In the genomic region with DNA sequence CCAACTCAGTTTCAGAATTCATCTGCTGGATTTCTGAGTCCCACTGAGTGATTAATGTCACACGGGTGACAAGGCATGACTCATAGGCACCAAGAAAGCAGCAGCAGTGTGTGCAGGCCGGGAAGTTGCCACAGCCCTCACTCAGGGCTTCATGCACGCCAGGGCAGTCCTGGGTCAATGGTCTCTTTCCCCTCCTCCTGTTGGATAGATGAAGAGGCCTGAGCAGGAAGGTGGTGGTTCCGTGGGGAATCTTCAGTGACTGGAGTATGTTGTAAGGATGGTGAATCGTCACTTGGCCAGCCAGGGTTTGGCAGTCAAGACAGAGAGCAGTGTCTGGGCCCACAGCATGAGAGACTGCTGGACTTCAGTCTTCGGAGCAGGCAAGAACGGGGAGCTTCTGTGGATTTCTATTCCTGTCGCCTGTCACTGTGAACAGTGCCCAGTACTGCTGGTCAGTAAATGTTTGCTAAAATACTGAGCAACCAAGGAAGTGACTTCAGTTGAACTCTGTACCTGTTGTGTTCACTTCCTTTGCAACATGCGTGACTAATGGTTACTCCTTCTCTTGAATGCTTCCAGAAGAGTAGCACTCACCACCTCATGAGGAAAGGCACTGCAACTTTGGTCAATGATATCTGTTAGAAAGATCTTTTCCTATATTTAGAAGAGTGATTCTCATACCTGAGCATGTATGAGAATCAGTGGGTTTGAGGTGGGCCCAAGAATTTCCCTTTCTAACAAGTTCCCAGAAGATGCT, we compare ENCODE assay signal across 1 cellular context.
TF ChIP-seq lines count a peak whose summit lies in the region.

No MANE protein-coding gene starts in this region.

TF ChIP-seq in K562, 482 proteins besides CTCF, POLR2A, EP300 and RAD21 (continued from another document and continues in another):
- TF ChIP-seq, protein P1, sequence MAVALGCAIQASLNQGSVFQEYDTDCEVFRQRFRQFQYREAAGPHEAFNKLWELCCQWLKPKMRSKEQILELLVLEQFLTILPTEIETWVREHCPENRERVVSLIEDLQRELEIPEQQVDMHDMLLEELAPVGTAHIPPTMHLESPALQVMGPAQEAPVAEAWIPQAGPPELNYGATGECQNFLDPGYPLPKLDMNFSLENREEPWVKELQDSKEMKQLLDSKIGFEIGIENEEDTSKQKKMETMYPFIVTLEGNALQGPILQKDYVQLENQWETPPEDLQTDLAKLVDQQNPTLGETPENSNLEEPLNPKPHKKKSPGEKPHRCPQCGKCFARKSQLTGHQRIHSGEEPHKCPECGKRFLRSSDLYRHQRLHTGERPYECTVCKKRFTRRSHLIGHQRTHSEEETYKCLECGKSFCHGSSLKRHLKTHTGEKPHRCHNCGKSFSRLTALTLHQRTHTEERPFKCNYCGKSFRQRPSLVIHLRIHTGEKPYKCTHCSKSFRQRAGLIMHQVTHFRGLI (CRISPR knock-in tag; IDR thresholded peaks at IDR 0.05) = no peak
- TF ChIP-seq GTF2E2 (tag; IDR thresholded peaks at IDR 0.05) (peak; percentile 79), PHF21A (IDR thresholded peaks at IDR 0.05; ENCODE audit: borderline replicate concordance, low read depth) (no peak), ZNF431 (CRISPR knock-in tag; IDR thresholded peaks at IDR 0.05) (no peak), ZNF551 (CRISPR knock-in tag; IDR thresholded peaks at IDR 0.05) (no peak), CSDE1 (IDR thresholded peaks at IDR 0.05) (0 out of 4 replicates have a peak, but pooled peaks of 1 of the 2 experiments have one; percentile 7), XRCC4 (IDR thresholded peaks at IDR 0.05; ENCODE audit: extremely low read depth, insufficient read depth, insufficient read length) (no peak), MCM3 (IDR thresholded peaks at IDR 0.05) (no peak), ZC3H8 (IDR thresholded peaks at IDR 0.05) (no peak), POLR2H (tag; IDR thresholded peaks at IDR 0.05; ENCODE audit: low read depth) (peak; percentile 72), C11orf30 (IDR thresholded peaks at IDR 0.05; ENCODE audit: low read depth) (peak; percentile 78), DIDO1 (tag; IDR thresholded peaks at IDR 0.05; ENCODE audit: low read depth) (no peak), NBN (IDR thresholded peaks at IDR 0.05; ENCODE audit: low read depth) (peak; percentile 53; the same call in 1 of the 2 replicates), NR4A1 (CRISPR knock-in tag; IDR thresholded peaks at IDR 0.05) (no peak), NR4A1 (tag; IDR thresholded peaks at IDR 0.05) (peak; percentile 57; the same call in 1 of the 2 replicates), TOE1 (IDR thresholded peaks at IDR 0.05; ENCODE audit: borderline replicate concordance) (peak; percentile 52; the same call in 1 of the 2 replicates), TOE1 (CRISPR knock-in tag; IDR thresholded peaks at IDR 0.05; ENCODE audit: borderline replicate concordance, low read depth) (no peak), SMAD2 (IDR thresholded peaks at IDR 0.05; ENCODE audit: low read depth, low read length) (no peak), TEAD1 (CRISPR knock-in tag; IDR thresholded peaks at IDR 0.05) (peak in 1 of 2 experiments; percentile 73; a peak in 1 of 4 replicates), ZNF77 (CRISPR knock-in tag; IDR thresholded peaks at IDR 0.05) (no peak), PHF8 (IDR thresholded peaks at IDR 0.05; ENCODE audit: borderline replicate concordance, low read length) (peak; percentile 54; the same call in 1 of the 2 replicates), ATF7 (IDR thresholded peaks at IDR 0.05) (peak; percentile 89), ZSCAN29 (IDR thresholded peaks at IDR 0.05) (no peak), FOSL1 (tag; conservative IDR thresholded peaks at IDR 0.05) (peak; percentile 99), RFX1 (IDR thresholded peaks at IDR 0.05) (no peak; the same call in 1 of the 2 replicates), NFXL1 (CRISPR knock-in tag; IDR thresholded peaks at IDR 0.05) (no peak; the same call in 1 of the 2 replicates), CBX2 (IDR thresholded peaks at IDR 0.05; ENCODE audit: insufficient read depth, low read length, poor library complexity, severe bottlenecking) (no peak), MECOM (CRISPR knock-in tag; IDR thresholded peaks at IDR 0.05) (0 out of 2 replicates have a peak, but pooled peaks have one; percentile 62), ZNF766 (CRISPR knock-in tag; conservative IDR thresholded peaks at IDR 0.05) (0 out of 2 replicates have a peak, but pooled peaks have one; percentile 9), ERF (CRISPR knock-in tag; IDR thresholded peaks at IDR 0.05) (no peak), TBL1XR1 (IDR thresholded peaks at IDR 0.05; ENCODE audit: low read length in 2 of 2) (peak in 1 of 2 experiments; percentile 69; a peak in 2 of 4 replicates), HNRNPK (IDR thresholded peaks at IDR 0.05; ENCODE audit: low read depth, low read length, poor library complexity, severe bottlenecking) (no peak), ZNF583 (CRISPR knock-in tag; IDR thresholded peaks at IDR 0.05) (peak; percentile 43; the same call in 1 of the 2 replicates), ZNF197 (CRISPR knock-in tag; IDR thresholded peaks at IDR 0.05; ENCODE audit: low read depth) (peak; percentile 54; the same call in 1 of the 2 replicates), NFRKB (IDR thresholded peaks at IDR 0.05; ENCODE audit: low read depth) (peak; percentile 91), YY1 (IDR thresholded peaks at IDR 0.05; ENCODE audit: borderline replicate concordance in 1 of 3, control insufficient read depth in 1 of 3, extremely low read depth in 1 of 3, insufficient read depth in 3 of 3, insufficient read length in 1 of 3, insufficient replicate concordance in 2 of 3, low read depth in 1 of 3, low read length in 2 of 3) (peak in 2 of 3 experiments; percentile 32 to 71), CBFA2T3 (IDR thresholded peaks at IDR 0.05) (peak; percentile 81)
- TF ChIP-seq, protein P2, sequence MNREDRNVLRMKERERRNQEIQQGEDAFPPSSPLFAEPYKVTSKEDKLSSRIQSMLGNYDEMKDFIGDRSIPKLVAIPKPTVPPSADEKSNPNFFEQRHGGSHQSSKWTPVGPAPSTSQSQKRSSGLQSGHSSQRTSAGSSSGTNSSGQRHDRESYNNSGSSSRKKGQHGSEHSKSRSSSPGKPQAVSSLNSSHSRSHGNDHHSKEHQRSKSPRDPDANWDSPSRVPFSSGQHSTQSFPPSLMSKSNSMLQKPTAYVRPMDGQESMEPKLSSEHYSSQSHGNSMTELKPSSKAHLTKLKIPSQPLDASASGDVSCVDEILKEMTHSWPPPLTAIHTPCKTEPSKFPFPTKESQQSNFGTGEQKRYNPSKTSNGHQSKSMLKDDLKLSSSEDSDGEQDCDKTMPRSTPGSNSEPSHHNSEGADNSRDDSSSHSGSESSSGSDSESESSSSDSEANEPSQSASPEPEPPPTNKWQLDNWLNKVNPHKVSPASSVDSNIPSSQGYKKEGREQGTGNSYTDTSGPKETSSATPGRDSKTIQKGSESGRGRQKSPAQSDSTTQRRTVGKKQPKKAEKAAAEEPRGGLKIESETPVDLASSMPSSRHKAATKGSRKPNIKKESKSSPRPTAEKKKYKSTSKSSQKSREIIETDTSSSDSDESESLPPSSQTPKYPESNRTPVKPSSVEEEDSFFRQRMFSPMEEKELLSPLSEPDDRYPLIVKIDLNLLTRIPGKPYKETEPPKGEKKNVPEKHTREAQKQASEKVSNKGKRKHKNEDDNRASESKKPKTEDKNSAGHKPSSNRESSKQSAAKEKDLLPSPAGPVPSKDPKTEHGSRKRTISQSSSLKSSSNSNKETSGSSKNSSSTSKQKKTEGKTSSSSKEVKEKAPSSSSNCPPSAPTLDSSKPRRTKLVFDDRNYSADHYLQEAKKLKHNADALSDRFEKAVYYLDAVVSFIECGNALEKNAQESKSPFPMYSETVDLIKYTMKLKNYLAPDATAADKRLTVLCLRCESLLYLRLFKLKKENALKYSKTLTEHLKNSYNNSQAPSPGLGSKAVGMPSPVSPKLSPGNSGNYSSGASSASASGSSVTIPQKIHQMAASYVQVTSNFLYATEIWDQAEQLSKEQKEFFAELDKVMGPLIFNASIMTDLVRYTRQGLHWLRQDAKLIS (CRISPR knock-in tag; IDR thresholded peaks at IDR 0.05) = 0 out of 2 replicates have a peak, but pooled peaks have one; percentile 36
- TF ChIP-seq, protein P3, sequence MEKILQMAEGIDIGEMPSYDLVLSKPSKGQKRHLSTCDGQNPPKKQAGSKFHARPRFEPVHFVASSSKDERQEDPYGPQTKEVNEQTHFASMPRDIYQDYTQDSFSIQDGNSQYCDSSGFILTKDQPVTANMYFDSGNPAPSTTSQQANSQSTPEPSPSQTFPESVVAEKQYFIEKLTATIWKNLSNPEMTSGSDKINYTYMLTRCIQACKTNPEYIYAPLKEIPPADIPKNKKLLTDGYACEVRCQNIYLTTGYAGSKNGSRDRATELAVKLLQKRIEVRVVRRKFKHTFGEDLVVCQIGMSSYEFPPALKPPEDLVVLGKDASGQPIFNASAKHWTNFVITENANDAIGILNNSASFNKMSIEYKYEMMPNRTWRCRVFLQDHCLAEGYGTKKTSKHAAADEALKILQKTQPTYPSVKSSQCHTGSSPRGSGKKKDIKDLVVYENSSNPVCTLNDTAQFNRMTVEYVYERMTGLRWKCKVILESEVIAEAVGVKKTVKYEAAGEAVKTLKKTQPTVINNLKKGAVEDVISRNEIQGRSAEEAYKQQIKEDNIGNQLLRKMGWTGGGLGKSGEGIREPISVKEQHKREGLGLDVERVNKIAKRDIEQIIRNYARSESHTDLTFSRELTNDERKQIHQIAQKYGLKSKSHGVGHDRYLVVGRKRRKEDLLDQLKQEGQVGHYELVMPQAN (IDR thresholded peaks at IDR 0.05; ENCODE audit: borderline replicate concordance) = peak; percentile 30; the same call in 1 of the 2 replicates
- TF ChIP-seq, protein P4, sequence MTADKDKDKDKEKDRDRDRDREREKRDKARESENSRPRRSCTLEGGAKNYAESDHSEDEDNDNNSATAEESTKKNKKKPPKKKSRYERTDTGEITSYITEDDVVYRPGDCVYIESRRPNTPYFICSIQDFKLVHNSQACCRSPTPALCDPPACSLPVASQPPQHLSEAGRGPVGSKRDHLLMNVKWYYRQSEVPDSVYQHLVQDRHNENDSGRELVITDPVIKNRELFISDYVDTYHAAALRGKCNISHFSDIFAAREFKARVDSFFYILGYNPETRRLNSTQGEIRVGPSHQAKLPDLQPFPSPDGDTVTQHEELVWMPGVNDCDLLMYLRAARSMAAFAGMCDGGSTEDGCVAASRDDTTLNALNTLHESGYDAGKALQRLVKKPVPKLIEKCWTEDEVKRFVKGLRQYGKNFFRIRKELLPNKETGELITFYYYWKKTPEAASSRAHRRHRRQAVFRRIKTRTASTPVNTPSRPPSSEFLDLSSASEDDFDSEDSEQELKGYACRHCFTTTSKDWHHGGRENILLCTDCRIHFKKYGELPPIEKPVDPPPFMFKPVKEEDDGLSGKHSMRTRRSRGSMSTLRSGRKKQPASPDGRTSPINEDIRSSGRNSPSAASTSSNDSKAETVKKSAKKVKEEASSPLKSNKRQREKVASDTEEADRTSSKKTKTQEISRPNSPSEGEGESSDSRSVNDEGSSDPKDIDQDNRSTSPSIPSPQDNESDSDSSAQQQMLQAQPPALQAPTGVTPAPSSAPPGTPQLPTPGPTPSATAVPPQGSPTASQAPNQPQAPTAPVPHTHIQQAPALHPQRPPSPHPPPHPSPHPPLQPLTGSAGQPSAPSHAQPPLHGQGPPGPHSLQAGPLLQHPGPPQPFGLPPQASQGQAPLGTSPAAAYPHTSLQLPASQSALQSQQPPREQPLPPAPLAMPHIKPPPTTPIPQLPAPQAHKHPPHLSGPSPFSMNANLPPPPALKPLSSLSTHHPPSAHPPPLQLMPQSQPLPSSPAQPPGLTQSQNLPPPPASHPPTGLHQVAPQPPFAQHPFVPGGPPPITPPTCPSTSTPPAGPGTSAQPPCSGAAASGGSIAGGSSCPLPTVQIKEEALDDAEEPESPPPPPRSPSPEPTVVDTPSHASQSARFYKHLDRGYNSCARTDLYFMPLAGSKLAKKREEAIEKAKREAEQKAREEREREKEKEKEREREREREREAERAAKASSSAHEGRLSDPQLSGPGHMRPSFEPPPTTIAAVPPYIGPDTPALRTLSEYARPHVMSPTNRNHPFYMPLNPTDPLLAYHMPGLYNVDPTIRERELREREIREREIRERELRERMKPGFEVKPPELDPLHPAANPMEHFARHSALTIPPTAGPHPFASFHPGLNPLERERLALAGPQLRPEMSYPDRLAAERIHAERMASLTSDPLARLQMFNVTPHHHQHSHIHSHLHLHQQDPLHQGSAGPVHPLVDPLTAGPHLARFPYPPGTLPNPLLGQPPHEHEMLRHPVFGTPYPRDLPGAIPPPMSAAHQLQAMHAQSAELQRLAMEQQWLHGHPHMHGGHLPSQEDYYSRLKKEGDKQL (CRISPR knock-in tag; IDR thresholded peaks at IDR 0.05; ENCODE audit: borderline replicate concordance) = no peak
- TF ChIP-seq, protein P5, sequence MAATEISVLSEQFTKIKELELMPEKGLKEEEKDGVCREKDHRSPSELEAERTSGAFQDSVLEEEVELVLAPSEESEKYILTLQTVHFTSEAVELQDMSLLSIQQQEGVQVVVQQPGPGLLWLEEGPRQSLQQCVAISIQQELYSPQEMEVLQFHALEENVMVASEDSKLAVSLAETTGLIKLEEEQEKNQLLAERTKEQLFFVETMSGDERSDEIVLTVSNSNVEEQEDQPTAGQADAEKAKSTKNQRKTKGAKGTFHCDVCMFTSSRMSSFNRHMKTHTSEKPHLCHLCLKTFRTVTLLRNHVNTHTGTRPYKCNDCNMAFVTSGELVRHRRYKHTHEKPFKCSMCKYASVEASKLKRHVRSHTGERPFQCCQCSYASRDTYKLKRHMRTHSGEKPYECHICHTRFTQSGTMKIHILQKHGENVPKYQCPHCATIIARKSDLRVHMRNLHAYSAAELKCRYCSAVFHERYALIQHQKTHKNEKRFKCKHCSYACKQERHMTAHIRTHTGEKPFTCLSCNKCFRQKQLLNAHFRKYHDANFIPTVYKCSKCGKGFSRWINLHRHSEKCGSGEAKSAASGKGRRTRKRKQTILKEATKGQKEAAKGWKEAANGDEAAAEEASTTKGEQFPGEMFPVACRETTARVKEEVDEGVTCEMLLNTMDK (IDR thresholded peaks at IDR 0.05; ENCODE audit: borderline replicate concordance, insufficient read depth, low read depth, low read length, poor library complexity, severe bottlenecking) = no peak
- TF ChIP-seq, protein P6, sequence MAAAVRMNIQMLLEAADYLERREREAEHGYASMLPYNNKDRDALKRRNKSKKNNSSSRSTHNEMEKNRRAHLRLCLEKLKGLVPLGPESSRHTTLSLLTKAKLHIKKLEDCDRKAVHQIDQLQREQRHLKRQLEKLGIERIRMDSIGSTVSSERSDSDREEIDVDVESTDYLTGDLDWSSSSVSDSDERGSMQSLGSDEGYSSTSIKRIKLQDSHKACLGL (CRISPR knock-in tag; IDR thresholded peaks at IDR 0.05; ENCODE audit: borderline replicate concordance, poor library complexity, severe bottlenecking) = peak; percentile 15
- TF ChIP-seq, protein P7, sequence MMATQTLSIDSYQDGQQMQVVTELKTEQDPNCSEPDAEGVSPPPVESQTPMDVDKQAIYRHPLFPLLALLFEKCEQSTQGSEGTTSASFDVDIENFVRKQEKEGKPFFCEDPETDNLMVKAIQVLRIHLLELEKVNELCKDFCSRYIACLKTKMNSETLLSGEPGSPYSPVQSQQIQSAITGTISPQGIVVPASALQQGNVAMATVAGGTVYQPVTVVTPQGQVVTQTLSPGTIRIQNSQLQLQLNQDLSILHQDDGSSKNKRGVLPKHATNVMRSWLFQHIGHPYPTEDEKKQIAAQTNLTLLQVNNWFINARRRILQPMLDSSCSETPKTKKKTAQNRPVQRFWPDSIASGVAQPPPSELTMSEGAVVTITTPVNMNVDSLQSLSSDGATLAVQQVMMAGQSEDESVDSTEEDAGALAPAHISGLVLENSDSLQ (IDR thresholded peaks at IDR 0.05) = peak; percentile 95
- TF ChIP-seq, protein P8, sequence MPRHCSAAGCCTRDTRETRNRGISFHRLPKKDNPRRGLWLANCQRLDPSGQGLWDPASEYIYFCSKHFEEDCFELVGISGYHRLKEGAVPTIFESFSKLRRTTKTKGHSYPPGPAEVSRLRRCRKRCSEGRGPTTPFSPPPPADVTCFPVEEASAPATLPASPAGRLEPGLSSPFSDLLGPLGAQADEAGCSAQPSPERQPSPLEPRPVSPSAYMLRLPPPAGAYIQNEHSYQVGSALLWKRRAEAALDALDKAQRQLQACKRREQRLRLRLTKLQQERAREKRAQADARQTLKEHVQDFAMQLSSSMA (CRISPR knock-in tag; IDR thresholded peaks at IDR 0.05) = no peak
